Comparison of ENCODE assay signal across 14 cellular contexts in the genomic region with DNA sequence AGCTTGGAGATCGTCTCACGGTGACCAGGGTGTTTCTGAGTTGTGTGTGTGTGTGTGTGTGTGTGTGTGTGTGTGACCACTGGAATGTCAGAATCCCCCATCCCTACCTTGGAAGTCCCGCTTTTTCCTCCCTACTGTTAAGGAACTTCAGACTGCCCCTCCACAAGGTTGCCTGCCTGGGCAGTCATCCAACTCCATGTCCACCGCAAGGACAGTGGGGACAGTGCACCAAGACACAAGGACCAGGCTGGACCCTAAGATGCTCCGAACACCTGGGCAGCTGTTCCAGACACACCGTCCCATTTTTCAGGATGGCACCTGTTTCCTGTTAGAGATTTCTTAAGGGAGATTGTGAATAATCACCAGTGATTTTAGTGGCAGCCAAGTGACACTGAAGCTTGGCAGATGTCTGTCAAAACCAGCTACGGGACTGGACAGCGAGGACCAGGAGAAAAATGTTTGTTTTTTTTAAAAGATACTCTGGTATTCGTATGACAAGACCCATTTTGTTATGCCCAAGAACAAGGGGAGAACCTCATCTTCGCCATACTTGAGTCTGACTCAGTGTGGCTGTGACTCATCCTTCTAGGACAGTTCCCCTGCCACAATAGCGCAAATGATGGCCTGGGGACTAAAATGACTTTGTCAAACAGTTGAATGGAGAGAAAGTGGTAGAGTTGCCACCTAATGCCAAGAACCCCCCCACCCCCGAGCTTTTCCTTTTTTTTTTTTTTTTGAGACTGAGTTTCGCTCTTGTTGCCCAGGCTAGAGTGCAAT. TPM values are rescaled to one million over a fixed set of nuclear protein-coding genes. Genes with fewer than 3 reads are reported as not detected.
DNase-seq lines count a peak whose midpoint lies in the region; ATAC-seq and TF ChIP-seq lines count a peak whose summit lies in the region.
"Had no signal": no experiment of that assay in that cellular context is flagged by ENCODE, and none has a peak within 500 bp of the region (broad histone marks: within the 10 kb centered on the region; RNA-seq: fewer than 3 reads in every experiment).

No MANE protein-coding gene starts in this region.

- H3K4me1 ChIP-seq in adipocyte (ENCODE audit: control insufficient read depth, insufficient read depth, low read length): no peaks in the 10 kb centered on the region
- H3K4me1 ChIP-seq in ovary (ENCODE audit: insufficient read depth): no peaks in the 10 kb centered on the region

- intact Hi-C loops in activated CD4-positive, alpha-beta T cell treated with anti-CD3 and anti-CD28 coated beads for 36 hours (cut with DNase I, micrococcal nuclease): no loop called here
- intact Hi-C loops in ovary (cut with DNase I): no loop called here

- peaks cover 19% of the 10 kb centered on the region for H3K4me1 Mint-ChIP-seq in activated CD4-positive, alpha-beta T cell treated with anti-CD3 and anti-CD28 coated beads for 36 hours
- H3K4me1 Mint-ChIP-seq in memory B cell: peaks cover 10% of the 10 kb centered on the region

- H3K36me3 Mint-ChIP-seq in activated CD4-positive, alpha-beta T cell treated with anti-CD3 and anti-CD28 coated beads for 36 hours (ENCODE audit: low read depth): no peaks in the 10 kb centered on the region
- no peaks in the 10 kb centered on the region for H3K36me3 Mint-ChIP-seq in memory B cell
- H3K36me3 Mint-ChIP-seq: IgD-negative memory B cell had no signal

- no peaks in the 10 kb centered on the region for H3K36me3 ChIP-seq in adipocyte (ENCODE audit: control insufficient read depth, insufficient read depth, low read length, severe bottlenecking)
- no peaks in the 10 kb centered on the region for H3K36me3 ChIP-seq in ovary

- H3K27me3 ChIP-seq in adipocyte (replicated peaks; ENCODE audit: control insufficient read depth, insufficient read depth, low read length) (peaks cover 15% of the 10 kb centered on the region), ovary (no peaks in the 10 kb centered on the region)

- H3K4me3 ChIP-seq in adipocyte (ENCODE audit: low read length): peak overlapping the region; percentile 46
- no peak overlapping the region for H3K4me3 ChIP-seq in ovary

- H3K9me3 ChIP-seq in adipocyte (ENCODE audit: control insufficient read depth, low read length): no peaks in the 10 kb centered on the region
- H3K9me3 ChIP-seq in ovary: no peaks in the 10 kb centered on the region

- 85 to 88% (median 85%) methylated on average over 13 of the region's 13 CpGs for WGBS in ovary, 3 donors

- TF ChIP-seq CTCF in ovary (IDR thresholded peaks at IDR 0.05): no peak

- peak; percentile 94 for ATAC-seq in activated CD4-positive, alpha-beta T cell treated with anti-CD3 and anti-CD28 coated beads for 36 hours
- no peak for ATAC-seq in memory B cell (ENCODE audit: low read depth)
- ATAC-seq in GM18505 (IDR thresholded peaks at IDR 0.05; ENCODE audit: unreplicated experiment): no peak

- no peak overlapping the region for H3K27ac Mint-ChIP-seq in activated CD4-positive, alpha-beta T cell treated with anti-CD3 and anti-CD28 coated beads for 36 hours
- H3K27ac Mint-ChIP-seq in memory B cell: no peak overlapping the region

- no peak overlapping the region for H3K27ac ChIP-seq in ovary

- no peak overlapping the region for H3K9ac ChIP-seq in adipocyte (ENCODE audit: low read length)

- no peak for TF ChIP-seq POLR2A in GM18505 (IDR thresholded peaks at IDR 0.05; ENCODE audit: borderline replicate concordance, extremely low read depth, insufficient read depth, insufficient read length)
- no peak for TF ChIP-seq POLR2A in ovary (IDR thresholded peaks at IDR 0.05)

- DNase-seq in activated CD4-positive, alpha-beta T cell treated with anti-CD3 and anti-CD28 coated beads for 36 hours: peak; percentile 66
- no peak for DNase-seq in activated CD4-positive, alpha-beta T cell treated with anti-CD3 and anti-CD28 coated beads, Interleukin-2, amount 50 U/mL, for 1 hour
- DNase-seq in HCEC 1CT: peak; percentile 13
- DNase-seq in adipocyte (ENCODE audit: low read depth): no peak
- DNase-seq in memory B cell (ENCODE audit: low spot score in 2 of 2): no peak
- DNase-seq in GM19240 (ENCODE audit: insufficient read length, low spot score): no peak
- no peak for DNase-seq in ovary
- DNase-seq: amniotic stem cell, SHP77, small intestine had no signal

- H3K9me3 Mint-ChIP-seq in activated CD4-positive, alpha-beta T cell treated with anti-CD3 and anti-CD28 coated beads for 36 hours (ENCODE audit: low read depth): no peaks in the 10 kb centered on the region
- no peaks in the 10 kb centered on the region for H3K9me3 Mint-ChIP-seq in memory B cell

- H3K4me3 Mint-ChIP-seq in activated CD4-positive, alpha-beta T cell treated with anti-CD3 and anti-CD28 coated beads for 36 hours: no peak overlapping the region
- peak overlapping the region; percentile 30 for H3K4me3 Mint-ChIP-seq in memory B cell

- CTCF ChIA-PET in activated CD4-positive, alpha-beta T cell treated with anti-CD3 and anti-CD28 coated beads for 36 hours (lab: Charles Lee): interaction anchor here (0.7 to 1.1 kb wide), 2 partner anchors 16 to 45 kb away, joined by 3 to 4 read pairs; no protein-coding TSS in a partner anchor

- no peak for TF ChIP-seq EP300 in ovary (IDR thresholded peaks at IDR 0.05)

- POLR2A ChIA-PET in activated CD4-positive, alpha-beta T cell treated with anti-CD3 and anti-CD28 coated beads for 36 hours (lab: Charles Lee): interaction anchor here (0.7 kb wide), 1 partner anchor 104 kb away, joined by 4 read pairs; no protein-coding TSS in a partner anchor

- H3K27me3 Mint-ChIP-seq in activated CD4-positive, alpha-beta T cell treated with anti-CD3 and anti-CD28 coated beads for 36 hours: peaks cover 33% of the 10 kb centered on the region
- peaks cover 17% of the 10 kb centered on the region for H3K27me3 Mint-ChIP-seq in memory B cell

RNA-seq across cellular contexts. Expression of a gene that starts 15.5 kb away (rescaled TPM):
- not detected for total RNA-seq in activated CD4-positive, alpha-beta T cell treated with anti-CD3 and anti-CD28 coated beads for 36 hours
- total RNA-seq in ovary: under 1 TPM in 1 of 7 donors, not detected in 6; 0.08 TPM
- polyA plus RNA-seq in ovary: under 1 TPM; 0.04 to 0.07 TPM
- total RNA-seq: endothelial cell of umbilical vein, myocyte had no signal
- polyA plus RNA-seq: endothelial cell of umbilical vein, IgD-negative memory B cell, small intestine had no signal

RNA-seq across cellular contexts. Expression of a gene that starts 53.4 kb away (rescaled TPM):
- 100 to 1,000 TPM; 208 to 248 TPM for total RNA-seq in activated CD4-positive, alpha-beta T cell treated with anti-CD3 and anti-CD28 coated beads for 36 hours
- total RNA-seq in ovary: 100 to 1,000 TPM in 1 of 7 donors, 10 to 100 TPM in 6; 82.6 to 117 (median 98.0) TPM
- polyA plus RNA-seq in ovary: 10 to 100 TPM; 32.3 to 61.3 TPM

RNA-seq across cellular contexts. Expression of a gene that starts 59.1 kb away (rescaled TPM):
- total RNA-seq in activated CD4-positive, alpha-beta T cell treated with anti-CD3 and anti-CD28 coated beads for 36 hours: under 1 TPM; 0.39 to 0.55 TPM
- total RNA-seq in ovary: 1 to 10 TPM; 1.5 to 4.9 (median 3.6) TPM
- 10 to 100 TPM in 1 of 2 donors, 1 to 10 TPM in 1; 3.2 to 47.9 TPM for polyA plus RNA-seq in ovary
- total RNA-seq: endothelial cell of umbilical vein had no signal
- polyA plus RNA-seq: endothelial cell of umbilical vein, IgD-negative memory B cell had no signal

Comparison
In these comparisons a context has a peak if more than half of its experiments do, and no peak if none do; other contexts are left out.
1. DNase-seq: peak in activated CD4-positive, alpha-beta T cell treated with anti-CD3 and anti-CD28 coated beads for 36 hours (single experiment) and HCEC 1CT (single experiment); none in activated CD4-positive, alpha-beta T cell treated with anti-CD3 and anti-CD28 coated beads, Interleukin-2, amount 50 U/mL, for 1 hour (single experiment), adipocyte (single experiment), memory B cell (0 of 2), GM19240 (single experiment) and ovary (0 of 5).